ENCODE assay signal across 22 cellular contexts in genomic region chr20:17762243-17762872, GRCh38.
A peak's percentile ranks its signal among the peaks of the same experiment; 100 is the strongest.
DNase-seq lines count a peak whose midpoint lies in the region; ATAC-seq, FAIRE-seq and TF ChIP-seq lines count a peak whose summit lies in the region.
"Had no signal": no experiment of that assay in that cellular context is flagged by ENCODE, and none has a peak within 500 bp of the region (broad histone marks: within the 10 kb centered on the region; RNA-seq: fewer than 3 reads in every experiment).

No MANE protein-coding gene starts in this region.

- H3K27ac Mint-ChIP-seq in activated naive CD4-positive, alpha-beta T cell treated with anti-CD3 and anti-CD28 coated beads, Interleukin-2, amount 50 U/mL, for 72 hours, result no peak overlapping the region
- H3K27ac Mint-ChIP-seq: brain; CD14-positive monocyte; naive thymus-derived CD8-positive, alpha-beta T cell; stimulated activated memory B cell treated with anti-CD40 and anti-IgM and Interleukin-4, amounts not matched to agents 10 μg/mL and 1 μg/mL and 100 μg/mL, for 72 hours had no signal

- TF ChIP-seq RAD21 in HepG2 (CRISPR knock-in tag; IDR thresholded peaks at IDR 0.05), result no peak

- in situ Hi-C loops in HepG2 (cut with HindIII; ENCODE audit: extremely low pct_ligation_motif_present, low pct_unique_long_range_greater_than_20kb) (no loop called here), gastrocnemius medialis (cut with MboI; ENCODE audit: low sequenced_read_pairs in 4 of 4) (loop anchor here in 1 of 4 donors (25.0 kb wide), 1 partner anchor 100 kb away; no protein-coding TSS in a partner anchor)

- TF ChIP-seq POLR2A in HepG2 (IDR thresholded peaks at IDR 0.05; ENCODE audit: insufficient read depth in 1 of 2, low read depth in 2 of 2, low read length in 2 of 2) (no peak), right lobe of liver (IDR thresholded peaks at IDR 0.05) (no peak), gastrocnemius medialis (IDR thresholded peaks at IDR 0.05) (no peak)

- no TSS peak for BruUV-seq in HepG2 (replicated peaks; lab: Mats Ljungman, UMichigan)

- CTCF ChIA-PET in HepG2 (lab: Yijun Ruan, JAX; ENCODE audit: low intra/inter-chr PET ratio, low total read pairs), result no interaction called here

- no peak overlapping the region for H3K4me2 ChIP-seq in HepG2 (ENCODE audit: low read depth, low read length)
- H3K4me2 ChIP-seq in hepatocyte, result no peak overlapping the region

- 70% methylated on average over 7 of the region's 7 CpGs for WGBS in HepG2 (ENCODE audit: low lambda C conversion rate)
- 90% methylated on average over 4 of the region's 7 CpGs for WGBS in right lobe of liver (ENCODE audit: insufficient coverage, low coverage, low lambda C conversion rate, missing lambda C conversion rate)
- WGBS in hepatocyte (ENCODE audit: low lambda C conversion rate, missing lambda C conversion rate), result 90% methylated on average over 7 of the region's 7 CpGs

- H3K27ac ChIP-seq in HepG2 (ENCODE audit: extremely low read length, insufficient read depth, low read length), result no peak overlapping the region
- H3K27ac ChIP-seq in right lobe of liver, result no peak overlapping the region
- peak overlapping the region; percentile 1 for H3K27ac ChIP-seq in hepatocyte
- no peak overlapping the region for H3K27ac ChIP-seq in gastrocnemius medialis
- H3K27ac ChIP-seq: esophagus muscularis mucosa, thoracic aorta had no signal

- H4K20me1 ChIP-seq in HepG2 (ENCODE audit: insufficient read depth, low read length), result no peaks in the 10 kb centered on the region
- H4K20me1 ChIP-seq in hepatocyte (ENCODE audit: insufficient read depth, poor library complexity, severe bottlenecking), result no peaks in the 10 kb centered on the region

- no peak for DNase-seq in HepG2 (ENCODE audit: low spot score)
- no peak for DNase-seq in right lobe of liver
- peak; percentile 57 for DNase-seq in NCI-H2196 (lab: John Stamatoyannopoulos, UW; ENCODE audit: unreplicated experiment)
- no peak for DNase-seq in hepatocyte (ENCODE audit: low spot score)
- no peak for DNase-seq in COLO668 (lab: John Stamatoyannopoulos, UW; ENCODE audit: unreplicated experiment)
- no peak for DNase-seq in gastrocnemius medialis
- DNase-seq in T-helper 2 cell, result no peak
- DNase-seq in activated naive CD4-positive, alpha-beta T cell treated with anti-CD3 and anti-CD28 coated beads, Interleukin-2, amount 50 U/mL, for 72 hours (ENCODE audit: low spot score in 2 of 2), result no peak
- DNase-seq: activated CD4-positive, alpha-beta T cell treated with anti-CD3 and anti-CD28 coated beads for 48 hours; activated naive CD8-positive, alpha-beta T cell treated with anti-CD3 and anti-CD28 coated beads, Interleukin-2, amount 10 ng/mL, durations not matched to agents 7 days and 5 days; effector memory CD4-positive, alpha-beta T cell; naive thymus-derived CD8-positive, alpha-beta T cell; posterior cingulate gyrus; stimulated activated CD4-positive, alpha-beta T cell treated with anti-CD3 and anti-CD28 coated beads, Interleukin-1b, Interleukin-23, amount 100 ng/mL, for 48 hours; T-helper 1 cell had no signal

- intact Hi-C loops in HepG2 (cut with micrococcal nuclease; ENCODE audit: unreplicated experiment) (loop anchor here (5.0 kb wide), 1 partner anchor 45 kb away; no protein-coding TSS in a partner anchor), right lobe of liver (cut with DNase I) (no loop called here), gastrocnemius medialis (cut with DNase I; ENCODE audit: low total_unique reads) (no loop called here)

- no peaks in the 10 kb centered on the region for H3K36me3 ChIP-seq in HepG2 (replicated peaks in 1 of 2; ENCODE audit: control insufficient read depth in 1 of 2, insufficient read depth in 2 of 2, low read length in 2 of 2)
- no peaks in the 10 kb centered on the region for H3K36me3 ChIP-seq in right lobe of liver
- H3K36me3 ChIP-seq in hepatocyte (replicated peaks; ENCODE audit: insufficient read depth, low read depth), result no peaks in the 10 kb centered on the region
- no peaks in the 10 kb centered on the region for H3K36me3 ChIP-seq in gastrocnemius medialis
- H3K36me3 ChIP-seq: esophagus muscularis mucosa, thoracic aorta had no signal

- no peak for TF ChIP-seq EP300 in HepG2 (IDR thresholded peaks at IDR 0.05; ENCODE audit: low read depth in 2 of 2, low read length in 2 of 2)
- TF ChIP-seq EP300 in HepG2 (CRISPR knock-in tag; IDR thresholded peaks at IDR 0.05; ENCODE audit: borderline replicate concordance), result no peak

- no peak for ATAC-seq in HepG2
- ATAC-seq in right lobe of liver, result no peak
- ATAC-seq in gastrocnemius medialis, result no peak
- ATAC-seq in activated naive CD4-positive, alpha-beta T cell treated with anti-CD3 and anti-CD28 coated beads, Interleukin-2, amount 50 U/mL, for 72 hours, result no peak
- ATAC-seq: naive thymus-derived CD8-positive, alpha-beta T cell; stimulated activated memory B cell treated with anti-CD40 and anti-IgM and Interleukin-4, amounts not matched to agents 10 μg/mL and 1 μg/mL and 100 μg/mL, for 72 hours had no signal

- H3K9ac ChIP-seq in HepG2 (ENCODE audit: insufficient read depth, low read depth, low read length), result no peak overlapping the region

- H3K79me2 ChIP-seq in HepG2 (ENCODE audit: insufficient read depth, low read length) (no peaks in the 10 kb centered on the region), hepatocyte (no peaks in the 10 kb centered on the region)

- peaks cover 5 to 11% of the 10 kb centered on the region in 2 donors for H3K9me3 Mint-ChIP-seq in activated naive CD4-positive, alpha-beta T cell treated with anti-CD3 and anti-CD28 coated beads, Interleukin-2, amount 50 U/mL, for 72 hours
- H3K9me3 Mint-ChIP-seq: activated naive CD8-positive, alpha-beta T cell treated with anti-CD3 and anti-CD28 coated beads, Interleukin-2, amount 10 ng/mL, durations not matched to agents 7 days and 5 days had no signal

- H3K9me3 ChIP-seq in HepG2 (ENCODE audit: low read length) (0 out of 2 replicates have a peak, but pooled peaks cover 9% of the 10 kb centered on the region), right lobe of liver (no peaks in the 10 kb centered on the region), hepatocyte (ENCODE audit: low read depth) (no peaks in the 10 kb centered on the region), gastrocnemius medialis (peaks cover 0 to 8% (median 0%) of the 10 kb centered on the region in 3 donors)

- H3K4me3 ChIP-seq in HepG2 (replicated peaks in 1 of 3; ENCODE audit: insufficient read depth in 1 of 3, low read depth in 2 of 3, low read length in 3 of 3) (no peak overlapping the region), right lobe of liver (no peak overlapping the region), hepatocyte (no peak overlapping the region), gastrocnemius medialis (no peak overlapping the region)
- H3K4me3 ChIP-seq: esophagus muscularis mucosa, K562, thoracic aorta had no signal

- POLR2A ChIA-PET in HepG2 (lab: Yijun Ruan, JAX), result interaction anchor here (1.2 to 1.8 kb wide), 2 partner anchors 9 to 13 kb away, joined by 3 to 6 read pairs; no protein-coding TSS in a partner anchor

- H2AFZ ChIP-seq in HepG2 (ENCODE audit: low read length) (no peak overlapping the region), hepatocyte (peak overlapping the region; percentile 51)

- TF ChIP-seq CTCF in HepG2 (CRISPR knock-in tag; IDR thresholded peaks at IDR 0.05) (no peak), right lobe of liver (IDR thresholded peaks at IDR 0.05) (no peak), hepatocyte (IDR thresholded peaks at IDR 0.05; ENCODE audit: poor library complexity) (no peak), gastrocnemius medialis (IDR thresholded peaks at IDR 0.05 in 4 of 5, conservative IDR thresholded peaks at IDR 0.05 in 1 of 5) (no peak)

- H3K36me3 Mint-ChIP-seq in activated naive CD4-positive, alpha-beta T cell treated with anti-CD3 and anti-CD28 coated beads, Interleukin-2, amount 50 U/mL, for 72 hours, result peaks cover 0 to 4% of the 10 kb centered on the region in 2 donors
- H3K36me3 Mint-ChIP-seq: activated naive CD8-positive, alpha-beta T cell treated with anti-CD3 and anti-CD28 coated beads, Interleukin-2, amount 10 ng/mL, durations not matched to agents 7 days and 5 days; brain; CD14-positive monocyte had no signal

- H3K4me1 ChIP-seq in HepG2 (ENCODE audit: insufficient read depth, low read length) (peaks cover 31% of the 10 kb centered on the region), right lobe of liver (no peaks in the 10 kb centered on the region), hepatocyte (ENCODE audit: insufficient read depth) (peaks cover 12% of the 10 kb centered on the region), gastrocnemius medialis (no peaks in the 10 kb centered on the region)
- H3K4me1 ChIP-seq: esophagus muscularis mucosa had no signal

- FAIRE-seq in HepG2 (lab: Jason Lieb, UNC), result no peak
- FAIRE-seq: H54, K562 had no signal

- 0 out of 5 replicates have a peak, but pooled peaks cover 0 to 5% of the 10 kb centered on the region in 2 experiments for H3K27me3 ChIP-seq in HepG2 (ENCODE audit: control insufficient read depth in 1 of 2, insufficient read depth in 2 of 2, low read length in 2 of 2)
- H3K27me3 ChIP-seq in right lobe of liver, result no peaks in the 10 kb centered on the region
- no peaks in the 10 kb centered on the region for H3K27me3 ChIP-seq in hepatocyte
- H3K27me3 ChIP-seq in gastrocnemius medialis, result no peaks in the 10 kb centered on the region
- H3K27me3 ChIP-seq: esophagus muscularis mucosa had no signal

- H3K9me2 ChIP-seq in hepatocyte (replicated peaks; ENCODE audit: insufficient read depth), result no peaks in the 10 kb centered on the region

TF ChIP-seq in HepG2, 621 proteins besides CTCF, POLR2A, EP300 and RAD21:
- TF ChIP-seq NRL (CRISPR knock-in tag; IDR thresholded peaks at IDR 0.05; ENCODE audit: borderline replicate concordance) (0 out of 2 replicates have a peak, but pooled peaks have one; percentile 33), ZSCAN12 (CRISPR knock-in tag; IDR thresholded peaks at IDR 0.05) (no peak)
